ENCODE assay signal across 1 cellular context in the genomic region with DNA sequence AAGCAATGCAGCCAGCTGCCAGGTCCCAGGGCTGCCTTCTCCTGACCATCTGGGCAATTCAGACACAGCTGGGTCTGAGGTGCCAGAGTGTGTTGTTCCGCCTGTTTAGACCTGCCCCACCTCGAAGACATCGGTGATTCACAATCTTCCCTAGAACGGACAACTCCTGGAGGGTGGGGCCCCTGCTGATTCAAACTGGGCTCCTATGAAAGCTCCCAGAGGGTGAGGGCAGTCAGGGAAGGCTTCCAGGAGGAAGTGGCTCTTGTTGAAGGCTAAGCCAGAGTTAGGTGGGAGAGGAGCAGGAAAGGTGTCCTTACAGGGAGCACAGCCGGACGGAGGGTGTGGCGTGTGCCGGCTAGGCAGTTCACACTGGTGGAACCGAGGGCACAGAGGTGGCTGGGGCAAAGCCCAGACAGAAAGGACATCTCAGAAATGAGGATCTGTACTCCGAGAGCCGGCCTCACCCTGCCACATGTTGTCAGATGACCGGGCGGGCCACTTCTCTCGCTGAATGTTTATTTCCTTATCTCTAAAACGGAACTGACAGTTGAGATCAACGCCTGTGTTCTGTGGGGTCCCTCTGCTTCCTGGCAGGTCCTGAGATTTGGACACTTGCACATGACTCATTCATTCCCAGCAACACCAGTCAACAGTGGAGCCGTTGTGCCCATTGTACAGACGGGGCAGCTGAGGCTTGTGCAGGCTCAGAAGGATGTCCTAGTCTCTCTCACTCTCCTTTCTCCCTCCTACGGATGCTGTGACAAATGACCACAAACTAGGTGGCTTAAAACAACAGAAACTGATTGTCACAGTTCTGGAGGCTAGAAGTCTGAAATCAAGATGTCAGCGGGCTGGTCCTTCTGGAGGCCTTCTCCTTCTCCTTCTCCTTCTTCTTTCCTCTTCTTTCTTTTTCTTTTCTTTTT.
TF ChIP-seq lines count a peak whose summit lies in the region.

No MANE protein-coding gene starts in this region.

TF ChIP-seq in HepG2, 621 proteins besides CTCF, POLR2A, EP300 and RAD21 (continued from another document and continues in another):
- TF ChIP-seq, protein P1, sequence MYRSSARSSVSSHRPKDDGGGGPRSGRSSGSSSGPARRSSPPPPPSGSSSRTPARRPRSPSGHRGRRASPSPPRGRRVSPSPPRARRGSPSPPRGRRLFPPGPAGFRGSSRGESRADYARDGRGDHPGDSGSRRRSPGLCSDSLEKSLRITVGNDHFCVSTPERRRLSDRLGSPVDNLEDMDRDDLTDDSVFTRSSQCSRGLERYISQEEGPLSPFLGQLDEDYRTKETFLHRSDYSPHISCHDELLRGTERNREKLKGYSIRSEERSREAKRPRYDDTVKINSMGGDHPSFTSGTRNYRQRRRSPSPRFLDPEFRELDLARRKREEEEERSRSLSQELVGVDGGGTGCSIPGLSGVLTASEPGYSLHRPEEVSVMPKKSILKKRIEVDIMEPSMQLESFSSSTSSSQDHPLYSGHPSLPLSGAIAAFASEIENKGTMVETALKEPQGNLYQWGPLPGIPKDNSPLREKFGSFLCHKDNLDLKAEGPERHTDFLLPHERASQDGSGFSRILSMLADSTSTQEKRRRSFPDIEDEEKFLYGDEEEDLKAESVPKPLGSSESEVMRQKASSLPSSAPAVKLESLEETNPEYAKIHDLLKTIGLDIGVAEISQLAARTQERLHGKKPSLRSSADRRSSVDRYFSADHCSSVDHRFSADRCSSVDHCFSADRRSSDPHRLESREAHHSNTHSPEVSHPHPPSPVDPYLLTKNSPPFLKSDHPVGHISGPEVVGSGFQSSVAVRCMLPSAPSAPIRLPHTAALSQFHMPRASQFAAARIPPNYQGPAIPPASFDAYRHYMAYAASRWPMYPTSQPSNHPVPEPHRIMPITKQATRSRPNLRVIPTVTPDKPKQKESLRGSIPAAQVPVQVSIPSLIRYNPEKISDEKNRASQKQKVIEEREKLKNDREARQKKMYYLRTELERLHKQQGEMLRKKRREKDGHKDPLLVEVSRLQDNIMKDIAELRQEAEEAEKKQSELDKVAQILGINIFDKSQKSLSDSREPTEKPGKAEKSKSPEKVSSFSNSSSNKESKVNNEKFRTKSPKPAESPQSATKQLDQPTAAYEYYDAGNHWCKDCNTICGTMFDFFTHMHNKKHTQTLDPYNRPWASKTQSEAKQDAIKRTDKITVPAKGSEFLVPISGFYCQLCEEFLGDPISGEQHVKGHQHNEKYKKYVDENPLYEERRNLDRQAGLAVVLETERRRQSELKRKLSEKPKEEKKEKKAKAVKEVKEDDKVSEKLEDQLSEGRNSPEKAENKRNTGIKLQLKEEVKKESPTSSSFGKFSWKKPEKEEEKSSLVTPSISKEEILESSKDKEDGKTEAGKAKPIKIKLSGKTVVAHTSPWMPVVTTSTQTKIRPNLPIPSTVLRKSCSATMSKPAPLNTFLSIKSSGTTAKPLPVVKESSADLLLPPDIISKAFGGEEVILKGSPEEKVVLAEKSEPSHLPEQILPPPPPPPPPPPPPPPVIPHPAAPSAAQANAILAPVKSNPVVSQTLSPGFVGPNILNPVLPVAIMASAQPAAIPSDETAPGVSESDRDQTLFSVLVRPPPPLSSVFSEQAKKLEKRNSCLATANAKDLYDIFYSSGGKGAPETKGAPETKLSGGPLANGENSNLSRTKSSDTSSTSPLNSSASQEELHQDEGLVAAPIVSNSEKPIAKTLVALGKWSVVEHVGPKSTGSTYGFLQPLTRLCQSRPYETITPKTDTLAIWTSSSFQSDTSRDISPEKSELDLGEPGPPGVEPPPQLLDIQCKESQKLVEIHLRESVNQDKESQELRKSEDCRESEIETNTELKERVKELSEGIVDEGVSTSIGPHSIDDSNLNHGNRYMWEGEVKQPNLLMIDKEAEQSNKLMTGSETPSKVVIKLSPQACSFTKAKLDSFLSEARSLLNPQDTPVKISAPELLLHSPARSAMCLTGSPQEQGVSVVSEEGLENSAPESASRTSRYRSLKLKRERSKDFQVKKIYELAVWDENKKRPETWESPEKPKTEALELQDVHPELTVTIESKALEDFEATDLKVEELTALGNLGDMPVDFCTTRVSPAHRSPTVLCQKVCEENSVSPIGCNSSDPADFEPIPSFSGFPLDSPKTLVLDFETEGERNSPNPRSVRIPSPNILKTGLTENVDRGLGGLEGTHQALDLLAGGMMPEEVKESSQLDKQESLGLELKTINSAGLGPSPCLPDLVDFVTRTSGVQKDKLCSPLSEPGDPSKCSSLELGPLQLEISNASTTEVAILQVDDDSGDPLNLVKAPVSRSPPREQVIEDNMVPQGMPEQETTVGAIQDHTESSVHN (CRISPR knock-in tag; IDR thresholded peaks at IDR 0.05), result no peak; the same call in 1 of the 2 replicates
- TF ChIP-seq, protein P2, sequence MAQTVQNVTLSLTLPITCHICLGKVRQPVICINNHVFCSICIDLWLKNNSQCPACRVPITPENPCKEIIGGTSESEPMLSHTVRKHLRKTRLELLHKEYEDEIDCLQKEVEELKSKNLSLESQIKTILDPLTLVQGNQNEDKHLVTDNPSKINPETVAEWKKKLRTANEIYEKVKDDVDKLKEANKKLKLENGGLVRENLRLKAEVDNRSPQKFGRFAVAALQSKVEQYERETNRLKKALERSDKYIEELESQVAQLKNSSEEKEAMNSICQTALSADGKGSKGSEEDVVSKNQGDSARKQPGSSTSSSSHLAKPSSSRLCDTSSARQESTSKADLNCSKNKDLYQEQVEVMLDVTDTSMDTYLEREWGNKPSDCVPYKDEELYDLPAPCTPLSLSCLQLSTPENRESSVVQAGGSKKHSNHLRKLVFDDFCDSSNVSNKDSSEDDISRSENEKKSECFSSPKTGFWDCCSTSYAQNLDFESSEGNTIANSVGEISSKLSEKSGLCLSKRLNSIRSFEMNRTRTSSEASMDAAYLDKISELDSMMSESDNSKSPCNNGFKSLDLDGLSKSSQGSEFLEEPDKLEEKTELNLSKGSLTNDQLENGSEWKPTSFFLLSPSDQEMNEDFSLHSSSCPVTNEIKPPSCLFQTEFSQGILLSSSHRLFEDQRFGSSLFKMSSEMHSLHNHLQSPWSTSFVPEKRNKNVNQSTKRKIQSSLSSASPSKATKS (CRISPR knock-in tag; IDR thresholded peaks at IDR 0.05), result no peak
- TF ChIP-seq NKX3-1 (CRISPR knock-in tag; IDR thresholded peaks at IDR 0.05) (no peak), ZNF781 (CRISPR knock-in tag; IDR thresholded peaks at IDR 0.05; ENCODE audit: borderline replicate concordance, not compliant biosample characterization) (no peak), RFX1 (IDR thresholded peaks at IDR 0.05) (no peak), ARID2 (CRISPR knock-in tag; IDR thresholded peaks at IDR 0.05; ENCODE audit: borderline replicate concordance) (no peak), FIP1L1 (IDR thresholded peaks at IDR 0.05; ENCODE audit: borderline replicate concordance, insufficient read depth, low read depth, low read length) (no peak), ZNF749 (CRISPR knock-in tag; IDR thresholded peaks at IDR 0.05; ENCODE audit: borderline replicate concordance) (no peak; the same call in 1 of the 2 replicates), FOXK1 (CRISPR knock-in tag; IDR thresholded peaks at IDR 0.05; ENCODE audit: borderline replicate concordance, low read depth) (peak; percentile 81; the same call in 1 of the 2 replicates), ESRRA (CRISPR knock-in tag; IDR thresholded peaks at IDR 0.05; ENCODE audit: low read depth) (0 out of 2 replicates have a peak, but pooled peaks have one; percentile 48), NR2C2 (CRISPR knock-in tag; IDR thresholded peaks at IDR 0.05; ENCODE audit: borderline replicate concordance) (peak; percentile 18; the same call in 1 of the 2 replicates), ZNF382 (CRISPR knock-in tag; IDR thresholded peaks at IDR 0.05; ENCODE audit: borderline replicate concordance) (no peak), JDP2 (CRISPR knock-in tag; IDR thresholded peaks at IDR 0.05; ENCODE audit: borderline replicate concordance) (no peak), FOSL1 (CRISPR knock-in tag; IDR thresholded peaks at IDR 0.05; ENCODE audit: borderline replicate concordance) (peak; percentile 93), ZNF556 (CRISPR knock-in tag; IDR thresholded peaks at IDR 0.05; ENCODE audit: borderline replicate concordance) (peak; percentile 76; the same call in 1 of the 2 replicates), RCOR2 (CRISPR knock-in tag; IDR thresholded peaks at IDR 0.05) (peak; percentile 100), HDAC2 (CRISPR knock-in tag; IDR thresholded peaks at IDR 0.05) (peak; percentile 94), GTF2F1 (IDR thresholded peaks at IDR 0.05; ENCODE audit: low read length) (no peak), ZSCAN9 (CRISPR knock-in tag; IDR thresholded peaks at IDR 0.05; ENCODE audit: borderline replicate concordance) (peak; percentile 56; the same call in 1 of the 2 replicates), ZIK1 (CRISPR knock-in tag; IDR thresholded peaks at IDR 0.05; ENCODE audit: borderline replicate concordance, low read depth) (0 out of 2 replicates have a peak, but pooled peaks have one; percentile 21), KDM1A (CRISPR knock-in tag; IDR thresholded peaks at IDR 0.05) (peak; percentile 100), ZNF546 (CRISPR knock-in tag; conservative IDR thresholded peaks at IDR 0.05) (peak; percentile 71; the same call in 1 of the 2 replicates), ZNF101 (CRISPR knock-in tag; IDR thresholded peaks at IDR 0.05; ENCODE audit: borderline replicate concordance, low read depth) (0 out of 2 replicates have a peak, but pooled peaks have one; percentile 44), ZSCAN22 (CRISPR knock-in tag; IDR thresholded peaks at IDR 0.05) (no peak)
- TF ChIP-seq, protein P3, sequence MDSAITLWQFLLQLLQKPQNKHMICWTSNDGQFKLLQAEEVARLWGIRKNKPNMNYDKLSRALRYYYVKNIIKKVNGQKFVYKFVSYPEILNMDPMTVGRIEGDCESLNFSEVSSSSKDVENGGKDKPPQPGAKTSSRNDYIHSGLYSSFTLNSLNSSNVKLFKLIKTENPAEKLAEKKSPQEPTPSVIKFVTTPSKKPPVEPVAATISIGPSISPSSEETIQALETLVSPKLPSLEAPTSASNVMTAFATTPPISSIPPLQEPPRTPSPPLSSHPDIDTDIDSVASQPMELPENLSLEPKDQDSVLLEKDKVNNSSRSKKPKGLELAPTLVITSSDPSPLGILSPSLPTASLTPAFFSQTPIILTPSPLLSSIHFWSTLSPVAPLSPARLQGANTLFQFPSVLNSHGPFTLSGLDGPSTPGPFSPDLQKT (CRISPR knock-in tag; IDR thresholded peaks at IDR 0.05; ENCODE audit: borderline replicate concordance), result no peak
- TF ChIP-seq, protein P4, sequence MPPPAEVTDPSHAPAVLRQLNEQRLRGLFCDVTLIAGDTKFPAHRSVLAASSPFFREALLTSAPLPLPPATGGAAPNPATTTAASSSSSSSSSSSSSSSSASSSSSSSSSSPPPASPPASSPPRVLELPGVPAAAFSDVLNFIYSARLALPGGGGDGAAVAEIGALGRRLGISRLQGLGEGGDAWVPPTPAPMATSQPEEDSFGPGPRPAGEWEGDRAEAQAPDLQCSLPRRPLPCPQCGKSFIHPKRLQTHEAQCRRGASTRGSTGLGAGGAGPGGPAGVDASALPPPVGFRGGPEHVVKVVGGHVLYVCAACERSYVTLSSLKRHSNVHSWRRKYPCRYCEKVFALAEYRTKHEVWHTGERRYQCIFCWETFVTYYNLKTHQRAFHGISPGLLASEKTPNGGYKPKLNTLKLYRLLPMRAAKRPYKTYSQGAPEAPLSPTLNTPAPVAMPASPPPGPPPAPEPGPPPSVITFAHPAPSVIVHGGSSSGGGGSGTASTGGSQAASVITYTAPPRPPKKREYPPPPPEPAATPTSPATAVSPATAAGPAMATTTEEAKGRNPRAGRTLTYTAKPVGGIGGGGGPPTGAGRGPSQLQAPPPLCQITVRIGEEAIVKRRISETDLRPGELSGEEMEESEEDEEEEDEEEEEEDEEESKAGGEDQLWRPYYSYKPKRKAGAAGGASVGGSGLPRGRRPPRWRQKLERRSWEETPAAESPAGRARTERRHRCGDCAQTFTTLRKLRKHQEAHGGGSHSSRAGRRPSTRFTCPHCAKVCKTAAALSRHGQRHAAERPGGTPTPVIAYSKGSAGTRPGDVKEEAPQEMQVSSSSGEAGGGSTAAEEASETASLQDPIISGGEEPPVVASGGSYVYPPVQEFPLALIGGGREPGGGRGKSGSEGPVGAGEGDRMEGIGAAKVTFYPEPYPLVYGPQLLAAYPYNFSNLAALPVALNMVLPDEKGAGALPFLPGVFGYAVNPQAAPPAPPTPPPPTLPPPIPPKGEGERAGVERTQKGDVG (CRISPR knock-in tag; IDR thresholded peaks at IDR 0.05; ENCODE audit: borderline replicate concordance), result no peak
- TF ChIP-seq, protein P5, sequence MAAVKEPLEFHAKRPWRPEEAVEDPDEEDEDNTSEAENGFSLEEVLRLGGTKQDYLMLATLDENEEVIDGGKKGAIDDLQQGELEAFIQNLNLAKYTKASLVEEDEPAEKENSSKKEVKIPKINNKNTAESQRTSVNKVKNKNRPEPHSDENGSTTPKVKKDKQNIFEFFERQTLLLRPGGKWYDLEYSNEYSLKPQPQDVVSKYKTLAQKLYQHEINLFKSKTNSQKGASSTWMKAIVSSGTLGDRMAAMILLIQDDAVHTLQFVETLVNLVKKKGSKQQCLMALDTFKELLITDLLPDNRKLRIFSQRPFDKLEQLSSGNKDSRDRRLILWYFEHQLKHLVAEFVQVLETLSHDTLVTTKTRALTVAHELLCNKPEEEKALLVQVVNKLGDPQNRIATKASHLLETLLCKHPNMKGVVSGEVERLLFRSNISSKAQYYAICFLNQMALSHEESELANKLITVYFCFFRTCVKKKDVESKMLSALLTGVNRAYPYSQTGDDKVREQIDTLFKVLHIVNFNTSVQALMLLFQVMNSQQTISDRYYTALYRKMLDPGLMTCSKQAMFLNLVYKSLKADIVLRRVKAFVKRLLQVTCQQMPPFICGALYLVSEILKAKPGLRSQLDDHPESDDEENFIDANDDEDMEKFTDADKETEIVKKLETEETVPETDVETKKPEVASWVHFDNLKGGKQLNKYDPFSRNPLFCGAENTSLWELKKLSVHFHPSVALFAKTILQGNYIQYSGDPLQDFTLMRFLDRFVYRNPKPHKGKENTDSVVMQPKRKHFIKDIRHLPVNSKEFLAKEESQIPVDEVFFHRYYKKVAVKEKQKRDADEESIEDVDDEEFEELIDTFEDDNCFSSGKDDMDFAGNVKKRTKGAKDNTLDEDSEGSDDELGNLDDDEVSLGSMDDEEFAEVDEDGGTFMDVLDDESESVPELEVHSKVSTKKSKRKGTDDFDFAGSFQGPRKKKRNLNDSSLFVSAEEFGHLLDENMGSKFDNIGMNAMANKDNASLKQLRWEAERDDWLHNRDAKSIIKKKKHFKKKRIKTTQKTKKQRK (IDR thresholded peaks at IDR 0.05; ENCODE audit: low read length), result no peak
- TF ChIP-seq, protein P6, sequence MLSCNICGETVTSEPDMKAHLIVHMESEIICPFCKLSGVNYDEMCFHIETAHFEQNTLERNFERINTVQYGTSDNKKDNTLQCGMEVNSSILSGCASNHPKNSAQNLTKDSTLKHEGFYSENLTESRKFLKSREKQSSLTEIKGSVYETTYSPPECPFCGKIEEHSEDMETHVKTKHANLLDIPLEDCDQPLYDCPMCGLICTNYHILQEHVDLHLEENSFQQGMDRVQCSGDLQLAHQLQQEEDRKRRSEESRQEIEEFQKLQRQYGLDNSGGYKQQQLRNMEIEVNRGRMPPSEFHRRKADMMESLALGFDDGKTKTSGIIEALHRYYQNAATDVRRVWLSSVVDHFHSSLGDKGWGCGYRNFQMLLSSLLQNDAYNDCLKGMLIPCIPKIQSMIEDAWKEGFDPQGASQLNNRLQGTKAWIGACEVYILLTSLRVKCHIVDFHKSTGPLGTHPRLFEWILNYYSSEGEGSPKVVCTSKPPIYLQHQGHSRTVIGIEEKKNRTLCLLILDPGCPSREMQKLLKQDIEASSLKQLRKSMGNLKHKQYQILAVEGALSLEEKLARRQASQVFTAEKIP (CRISPR knock-in tag; IDR thresholded peaks at IDR 0.05; ENCODE audit: borderline replicate concordance), result no peak
- TF ChIP-seq, protein P7, sequence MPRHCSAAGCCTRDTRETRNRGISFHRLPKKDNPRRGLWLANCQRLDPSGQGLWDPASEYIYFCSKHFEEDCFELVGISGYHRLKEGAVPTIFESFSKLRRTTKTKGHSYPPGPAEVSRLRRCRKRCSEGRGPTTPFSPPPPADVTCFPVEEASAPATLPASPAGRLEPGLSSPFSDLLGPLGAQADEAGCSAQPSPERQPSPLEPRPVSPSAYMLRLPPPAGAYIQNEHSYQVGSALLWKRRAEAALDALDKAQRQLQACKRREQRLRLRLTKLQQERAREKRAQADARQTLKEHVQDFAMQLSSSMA (CRISPR knock-in tag; IDR thresholded peaks at IDR 0.05), result peak; percentile 44; the same call in 1 of the 2 replicates
